1 cellular context compared by ENCODE assay signal in the genomic region with DNA sequence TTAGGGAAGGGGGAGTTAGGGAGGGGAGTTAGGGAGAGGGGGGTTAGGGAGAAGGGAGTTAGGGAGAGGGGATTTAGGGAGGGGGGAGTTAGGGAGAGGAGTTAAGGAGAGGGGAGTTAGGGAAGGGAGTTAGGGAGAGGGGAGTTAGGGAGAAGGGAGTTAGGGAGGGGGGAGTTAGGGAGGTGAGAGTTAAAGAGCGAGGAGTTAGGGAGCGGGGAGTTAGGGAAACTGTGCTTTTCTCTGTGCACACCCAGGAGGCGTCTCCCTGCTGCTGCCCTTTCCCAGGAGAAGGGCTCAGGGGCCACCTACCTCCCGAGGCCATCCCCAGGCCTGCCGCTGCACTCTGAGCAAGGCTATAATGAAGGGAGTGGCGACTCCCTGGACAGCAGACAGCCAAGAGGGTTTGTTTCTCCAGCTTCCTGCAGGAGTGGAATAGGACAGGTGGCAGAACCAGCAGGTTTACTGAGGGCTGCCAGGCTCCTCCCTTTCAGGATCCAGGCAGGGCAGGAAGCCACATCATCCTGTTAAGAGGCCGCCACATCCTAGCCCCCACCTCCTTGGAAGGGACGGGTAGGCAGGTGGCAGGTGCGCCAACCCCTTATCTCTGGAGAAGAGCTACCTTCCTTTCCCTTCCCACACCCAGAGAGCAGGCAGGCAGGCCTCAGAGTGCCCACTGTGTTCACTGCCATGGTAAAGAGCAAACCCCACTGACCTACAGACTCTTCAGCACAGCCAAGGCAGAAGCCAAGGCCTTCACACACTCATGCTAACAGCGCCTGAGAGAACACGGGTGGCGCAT.
TF ChIP-seq lines count a peak whose summit lies in the region.

No MANE protein-coding gene starts in this region.

TF ChIP-seq in H1, 55 proteins besides CTCF, POLR2A, EP300 and RAD21:
- TF ChIP-seq POU5F1 (IDR thresholded peaks at IDR 0.05; ENCODE audit: low read depth, low read length) (no peak), POLR2AphosphoS5 (IDR thresholded peaks at IDR 0.05; ENCODE audit: low read depth, low read length) (peak; percentile 58; the same call in 1 of the 2 replicates)
